ENCODE assay signal across 9 cellular contexts in genomic region chr2:169572821-169573159, GRCh38. TPM values are rescaled to one million over a fixed set of nuclear protein-coding genes. Genes with fewer than 3 reads are reported as not detected.
DNase-seq lines count a peak whose midpoint lies in the region; ATAC-seq, FAIRE-seq and TF ChIP-seq lines count a peak whose summit lies in the region.
"Had no signal": no experiment of that assay in that cellular context is flagged by ENCODE, and none has a peak within 500 bp of the region (broad histone marks: within the 10 kb centered on the region; RNA-seq: fewer than 3 reads in every experiment).

No MANE protein-coding gene starts in this region.

- H3K9ac ChIP-seq in PC-3 (ENCODE audit: low read length): peak overlapping the region; percentile 79

- POLR2A ChIA-PET in CD8-positive, alpha-beta memory T cell (lab: Charles Lee): interaction anchor here (0.7 to 1.5 kb wide), 4 partner anchors 10 to 226 kb away, joined by 3 to 9 read pairs (median 4); partner anchors contain the start of genes PPIG and SSB
- POLR2A ChIA-PET in PC-3 (lab: Charles Lee; ENCODE audit: unreplicated experiment): interaction anchor here (0.7 kb wide), 1 partner anchor 12 kb away, joined by 9 read pairs; the partner anchor contains the start of gene PPIG

- BruUV-seq in PC-3 (replicated peaks; lab: Mats Ljungman, UMichigan): no TSS peak

- DNase-seq in CD8-positive, alpha-beta memory T cell: no peak
- DNase-seq in PC-3 (peak; percentile 9), epithelial cell of proximal tubule (ENCODE audit: low read depth) (no peak), pancreas (no peak), midbrain (lab: John Stamatoyannopoulos, UW) (no peak), NCI-H748 treated with DMSO at 0.1 percent for 48 hours (lab: John Stamatoyannopoulos, UW) (no peak), adrenal gland (no peak)
- DNase-seq: NK-92 treated with Interleukin-12 subunit alpha and Interleukin-12 subunit beta, amount 100 ng/mL, for 24 hours had no signal

- H3K4me1 ChIP-seq in CD8-positive, alpha-beta memory T cell (ENCODE audit: insufficient read depth, low read length): peaks cover 5% of the 10 kb centered on the region
- H3K4me1 ChIP-seq in PC-3 (ENCODE audit: insufficient read depth, low read length): peaks cover 6% of the 10 kb centered on the region; the same call in 1 of the 2 replicates
- peaks cover 4 to 14% (median 7%) of the 10 kb centered on the region in 3 donors for H3K4me1 ChIP-seq in pancreas
- peaks cover 5 to 14% of the 10 kb centered on the region in 2 donors for H3K4me1 ChIP-seq in adrenal gland (replicated peaks in 1 of 2)

- FAIRE-seq in pancreas (lab: Jason Lieb, UNC): no peak

- peaks cover 42% of the 10 kb centered on the region for H3K79me2 ChIP-seq in PC-3 (ENCODE audit: low read length)

- 9% methylated on average over 2 of the region's 2 CpGs for WGBS in pancreas, 2 donors
- WGBS in adrenal gland, 4 donors: 18 to 37% (median 34%) methylated on average over 2 of the region's 2 CpGs

- peak overlapping the region; percentile 94 for H2AFZ ChIP-seq in PC-3 (ENCODE audit: low read length)

- peak overlapping the region; percentile 78 for H3K4me3 ChIP-seq in CD8-positive, alpha-beta memory T cell (ENCODE audit: low read length)
- H3K4me3 ChIP-seq in PC-3 (ENCODE audit: low read length) (peak overlapping the region; percentile 73), epithelial cell of proximal tubule (ENCODE audit: low read depth, low read length) (peak overlapping the region; percentile 82), pancreas (peak overlapping the region; percentile 34 to 68 (median 60)), adrenal gland (peak overlapping the region in 2 of 4 donors; percentile 51 to 81)

- H4K20me1 ChIP-seq in PC-3 (ENCODE audit: low read length): no peaks in the 10 kb centered on the region

- H3K27me3 ChIP-seq in CD8-positive, alpha-beta memory T cell (ENCODE audit: insufficient read depth, low read length, poor library complexity, severe bottlenecking): no peaks in the 10 kb centered on the region
- no peaks in the 10 kb centered on the region for H3K27me3 ChIP-seq in PC-3 (ENCODE audit: low read length)
- H3K27me3 ChIP-seq in pancreas: no peaks in the 10 kb centered on the region
- H3K27me3 ChIP-seq in adrenal gland: no peaks in the 10 kb centered on the region

- H3K9me3 Mint-ChIP-seq in CD8-positive, alpha-beta memory T cell: no peaks in the 10 kb centered on the region

- no peak for TF ChIP-seq CTCF in PC-3 (conservative IDR thresholded peaks at IDR 0.05; ENCODE audit: low read depth, low read length)
- no peak for TF ChIP-seq CTCF in epithelial cell of proximal tubule (conservative IDR thresholded peaks at IDR 0.05; ENCODE audit: low read depth, low read length)
- TF ChIP-seq CTCF in pancreas (IDR thresholded peaks at IDR 0.05): no peak
- no peak for TF ChIP-seq CTCF in adrenal gland (IDR thresholded peaks at IDR 0.05)

- H3K4me1 Mint-ChIP-seq in CD8-positive, alpha-beta memory T cell: peaks cover 23 to 33% (median 30%) of the 10 kb centered on the region in 3 donors

- H3F3A ChIP-seq in PC-3 (ENCODE audit: low read length, unreplicated experiment): no peaks in the 10 kb centered on the region

- H3K36me3 ChIP-seq in CD8-positive, alpha-beta memory T cell (ENCODE audit: insufficient read depth, low read length): no peaks in the 10 kb centered on the region
- no peaks in the 10 kb centered on the region for H3K36me3 ChIP-seq in PC-3 (ENCODE audit: low read depth, low read length)
- no peaks in the 10 kb centered on the region for H3K36me3 ChIP-seq in pancreas
- no peaks in the 10 kb centered on the region for H3K36me3 ChIP-seq in adrenal gland (replicated peaks in 1 of 2)

- H3K27ac ChIP-seq in CD8-positive, alpha-beta memory T cell (ENCODE audit: low read depth, low read length): peak overlapping the region; percentile 66
- H3K27ac ChIP-seq in PC-3 (ENCODE audit: low read length): no peak overlapping the region
- H3K27ac ChIP-seq in pancreas: no peak overlapping the region
- H3K27ac ChIP-seq in adrenal gland: peak overlapping the region in 1 of 5 donors; percentile 68

- CTCF ChIA-PET in CD8-positive, alpha-beta memory T cell (lab: Charles Lee): interaction anchor here (0.7 to 2.0 kb wide), 5 partner anchors 10 to 356 kb away, joined by 3 to 8 read pairs (median 4); partner anchors contain the start of gene BBS5
- CTCF ChIA-PET in PC-3 (lab: Charles Lee): no interaction called here

- H3K4me3 Mint-ChIP-seq in CD8-positive, alpha-beta memory T cell: peak overlapping the region; percentile 93 to 100 (median 97)

- H3K9me2 ChIP-seq in PC-3 (replicated peaks; ENCODE audit: low read length): no peaks in the 10 kb centered on the region

- intact Hi-C loops in PC-3 (cut with micrococcal nuclease): no loop called here
- intact Hi-C loops in pancreas (cut with DNase I): no loop called here
- intact Hi-C loops in adrenal gland (cut with DNase I): no loop called here

- H3K9me3 ChIP-seq in CD8-positive, alpha-beta memory T cell (ENCODE audit: low read length): no peaks in the 10 kb centered on the region
- H3K9me3 ChIP-seq in PC-3 (ENCODE audit: low read length) (no peaks in the 10 kb centered on the region), pancreas (no peaks in the 10 kb centered on the region), adrenal gland (replicated peaks in 1 of 3) (no peaks in the 10 kb centered on the region)

- H3K27me3 Mint-ChIP-seq in CD8-positive, alpha-beta memory T cell: peaks cover 0 to 4% of the 10 kb centered on the region in 2 donors

- TF ChIP-seq POLR2A in adrenal gland (IDR thresholded peaks at IDR 0.05): no peak

- H3K4me2 ChIP-seq in PC-3 (ENCODE audit: low read length): peak overlapping the region; percentile 93

- H3K27ac Mint-ChIP-seq in CD8-positive, alpha-beta memory T cell: peak overlapping the region; percentile 80 to 99 (median 95)

- H3K36me3 Mint-ChIP-seq in CD8-positive, alpha-beta memory T cell: peaks cover 0 to 18% (median 0%) of the 10 kb centered on the region in 3 donors

- ATAC-seq in PC-3 (no peak), pancreas (no peak), HG03342 (IDR thresholded peaks at IDR 0.05; ENCODE audit: unreplicated experiment) (no peak)

RNA-seq across cellular contexts. Expression of gene FASTKD1, which starts 0.9 kb away (rescaled TPM):
- 10 to 100 TPM; 53.8 to 55.7 TPM for total RNA-seq in CD8-positive, alpha-beta memory T cell
- 16.4 TPM for polyA plus RNA-seq in CD8-positive, alpha-beta memory T cell
- total RNA-seq in PC-3 (2014; rRNA removed) (21.1 and 27.0 TPM in 2 replicates), epithelial cell of proximal tubule (15.3 and 18.7 TPM in 2 replicates), pancreas (10 to 100 TPM in 3 of 6 donors, 1 to 10 TPM in 3; 5.5 to 17.2 (median 8.6) TPM), adrenal gland (10 to 100 TPM in 6 of 8 donors, 1 to 10 TPM in 2; 5.9 to 25.8 (median 16.2) TPM)
- polyA plus RNA-seq in pancreas (10 to 100 TPM; 30.4 to 35.9 TPM), adrenal gland (100 to 1,000 TPM in 1 of 3 donors, 10 to 100 TPM in 2; 27.3 to 121 (median 31.0) TPM)

RNA-seq across cellular contexts. Expression of gene PPIG, which starts 11.4 kb away (rescaled TPM):
- 10 to 100 TPM; 60.7 to 65.7 TPM for total RNA-seq in CD8-positive, alpha-beta memory T cell
- 87.2 TPM for polyA plus RNA-seq in CD8-positive, alpha-beta memory T cell
- 20.9 and 33.7 TPM in 2 replicates for total RNA-seq in PC-3 (2014; rRNA removed)
- 15.0 and 21.9 TPM in 2 replicates for total RNA-seq in epithelial cell of proximal tubule
- total RNA-seq in pancreas: 10 to 100 TPM; 17.0 to 25.1 (median 21.1) TPM
- polyA plus RNA-seq in pancreas: 10 to 100 TPM; 23.0 to 30.0 TPM
- 10 to 100 TPM; 15.4 to 51.9 (median 43.0) TPM for total RNA-seq in adrenal gland
- polyA plus RNA-seq in adrenal gland: 100 to 1,000 TPM in 1 of 3 donors, 10 to 100 TPM in 2; 47.3 to 111 (median 83.4) TPM
